In the genomic region with DNA sequence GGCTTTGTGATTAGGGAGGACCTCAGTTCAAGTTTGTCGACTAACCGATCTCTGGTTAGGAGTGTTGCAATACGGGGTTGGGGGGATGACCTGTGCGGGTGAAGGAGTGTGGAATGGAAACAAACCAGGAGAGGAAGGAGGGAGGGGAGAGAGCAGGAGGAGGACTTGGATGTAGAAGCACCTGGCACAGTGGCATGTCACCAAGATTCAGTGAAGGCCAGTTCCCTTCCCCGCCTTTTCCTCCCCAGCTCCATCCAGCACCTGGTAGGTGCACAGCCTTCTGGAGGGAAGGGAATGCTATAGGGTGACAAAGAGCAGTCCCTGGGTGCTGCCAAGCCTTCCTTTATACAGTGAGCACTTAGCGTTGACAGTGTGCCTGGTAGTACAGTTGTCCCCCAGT, we compare ENCODE assay signal across 30 cellular contexts.
"Had no signal": no experiment of that assay in that cellular context is flagged by ENCODE, and none has a peak within 500 bp of the region (broad histone marks: within the 10 kb centered on the region; RNA-seq: fewer than 3 reads in every experiment).

No MANE protein-coding gene starts in this region.

- DNase-seq: activated B cell treated with CpG ODN at 0.5 μM for 24 hours; activated CD4-positive, alpha-beta T cell treated with anti-CD3 and anti-CD28 coated beads for 48 hours; activated CD4-positive, alpha-beta T cell treated with anti-CD3 and anti-CD28 coated beads, Interleukin-2, amount 50 U/mL, for 1 hour; activated CD4-positive, alpha-beta T cell treated with anti-CD3 and anti-CD28 coated beads, Interleukin-2, amount 50 U/mL, for 48 hours; activated CD8-positive, alpha-beta memory T cell treated with anti-CD3 and anti-CD28 coated beads for 24 hours; activated CD8-positive, alpha-beta T cell treated with anti-CD3 and anti-CD28 coated beads for 36 hours; activated effector memory CD4-positive, alpha-beta T cell treated with Interleukin-2 at 50 U/mL for 16 hours; activated gamma-delta T cell treated with Interleukin-2 at 50 U/mL for 16 hours; activated naive CD4-positive, alpha-beta T cell treated with anti-CD3 and anti-CD28 coated beads, Interleukin-2, amount 50 U/mL, for 16 hours; activated naive CD4-positive, alpha-beta T cell treated with Interleukin-2 at 50 U/mL for 16 hours; activated T-cell treated with anti-CD3 and anti-CD28 coated beads, Interleukin-2, amount 50 U/mL, for 4 hours; amniotic stem cell; anterior cingulate cortex; brain microvascular endothelial cell; caudate nucleus; cerebellar nuclear complex; colonic mucosa; effector CD8-positive, alpha-beta T cell; esophagus squamous epithelium; foreskin melanocyte; heart right ventricle; T1000; WERI-Rb-1 had no signal

- H3K36me3 ChIP-seq: brain microvascular endothelial cell, colonic mucosa, esophagus squamous epithelium, gastroesophageal sphincter, heart right ventricle, WERI-Rb-1 had no signal

- ATAC-seq: activated CD4-positive, CD25-positive, alpha-beta regulatory T cell treated with anti-CD3 and anti-CD28 coated beads, Interleukin-2, amount 50 U/mL, for 24 hours; activated CD8-positive, alpha-beta T cell treated with anti-CD3 and anti-CD28 coated beads for 36 hours; activated T-cell treated with anti-CD3 and anti-CD28 coated beads, Interleukin-2, amount 50 U/mL, for 4 hours; activated T-helper 17 cell treated with anti-CD3 and anti-CD28 coated beads, Interleukin-2, amount 50 U/mL, for 72 hours; gastroesophageal sphincter; heart right ventricle had no signal

- H3K9me3 ChIP-seq: colonic mucosa had no signal

- H3K4me3 ChIP-seq: colonic mucosa, esophagus squamous epithelium, gastroesophageal sphincter, heart right ventricle, hepatocyte had no signal

- H3K27me3 ChIP-seq: brain microvascular endothelial cell, colonic mucosa, hepatocyte had no signal

- FAIRE-seq: astrocyte, endometrium, endothelial cell of umbilical vein had no signal

- H3K4me1 ChIP-seq: colonic mucosa, esophagus squamous epithelium, gastroesophageal sphincter, heart right ventricle had no signal
